Comparison of ENCODE assay signal across 10 cellular contexts in the genomic region with DNA sequence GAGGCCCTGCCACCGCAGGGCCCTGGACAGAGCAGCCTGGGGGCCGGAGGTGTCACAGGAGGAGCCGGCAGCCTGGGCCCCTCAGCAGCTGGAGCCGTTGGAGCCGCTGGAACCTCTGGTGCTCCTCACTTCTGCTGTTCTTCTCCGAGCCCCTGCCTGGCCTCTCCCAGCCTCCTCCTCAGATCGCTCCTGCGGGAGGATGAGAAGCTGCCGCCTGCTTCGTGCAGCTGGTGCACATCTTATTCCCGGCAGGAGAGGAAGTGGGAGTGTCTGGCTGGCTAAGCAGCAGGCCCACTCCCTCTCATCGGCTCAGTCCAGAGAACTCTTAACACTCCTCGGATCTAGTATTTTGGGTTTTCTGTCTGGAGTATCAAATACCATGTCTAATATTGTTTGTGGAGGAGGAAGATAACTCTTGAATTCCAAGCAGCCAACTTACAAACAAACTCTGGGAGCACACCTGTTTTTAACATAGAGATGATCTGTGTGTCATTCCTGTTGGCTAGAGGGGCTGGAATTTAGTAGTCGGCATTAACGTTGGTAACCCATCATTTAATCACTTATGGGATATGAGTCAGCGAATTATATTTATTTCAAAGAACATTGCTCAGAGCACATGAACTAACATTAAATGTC. TPM values are rescaled to one million over a fixed set of nuclear protein-coding genes. Genes with fewer than 3 reads are reported as not detected.
A peak's percentile ranks its signal among the peaks of the same experiment; 100 is the strongest.
DNase-seq lines count a peak whose midpoint lies in the region; ATAC-seq, FAIRE-seq and TF ChIP-seq lines count a peak whose summit lies in the region.
"Had no signal": no experiment of that assay in that cellular context is flagged by ENCODE, and none has a peak within 500 bp of the region (broad histone marks: within the 10 kb centered on the region; RNA-seq: fewer than 3 reads in every experiment).

No MANE protein-coding gene starts in this region.

- 0 out of 2 replicates have a peak overlapping the region, but pooled peaks have one; percentile 1 for H3K4me3 ChIP-seq in HFF-Myc (replicated peaks; ENCODE audit: low read depth, low read length)
- H3K4me3 ChIP-seq in astrocyte (ENCODE audit: insufficient read depth, low read depth, low read length) = no peak overlapping the region
- no peak overlapping the region for H3K4me3 ChIP-seq in HepG2 (replicated peaks in 1 of 3; ENCODE audit: insufficient read depth in 1 of 3, low read depth in 2 of 3, low read length in 3 of 3)
- H3K4me3 ChIP-seq in thyroid gland (replicated peaks in 1 of 3) = no peak overlapping the region
- H3K4me3 ChIP-seq: esophagus squamous epithelium had no signal

- no peaks in the 10 kb centered on the region for H3K9me3 ChIP-seq in astrocyte (ENCODE audit: insufficient read depth, low read depth, low read length)
- H3K9me3 ChIP-seq in HepG2 (ENCODE audit: low read length) = no peaks in the 10 kb centered on the region
- H3K9me3 ChIP-seq in thyroid gland = no peaks in the 10 kb centered on the region
- H3K9me3 ChIP-seq: esophagus squamous epithelium had no signal

- H2AFZ ChIP-seq in astrocyte (ENCODE audit: low read depth, low read length) (no peak overlapping the region), HepG2 (ENCODE audit: low read length) (no peak overlapping the region)

- TF ChIP-seq RAD21 in HepG2 (CRISPR knock-in tag; IDR thresholded peaks at IDR 0.05) = no peak

- in situ Hi-C loops in HepG2 (cut with HindIII; ENCODE audit: extremely low pct_ligation_motif_present, low pct_unique_long_range_greater_than_20kb) = no loop called here

- TF ChIP-seq POLR2A in HepG2 (IDR thresholded peaks at IDR 0.05; ENCODE audit: insufficient read depth in 1 of 2, low read depth in 2 of 2, low read length in 2 of 2) (no peak), thyroid gland (IDR thresholded peaks at IDR 0.05) (no peak)

- H3K27me3 ChIP-seq in astrocyte (ENCODE audit: insufficient read depth, low read length) (no peaks in the 10 kb centered on the region), HepG2 (ENCODE audit: control insufficient read depth in 1 of 2, insufficient read depth in 2 of 2, low read length in 2 of 2) (no peaks in the 10 kb centered on the region), thyroid gland (no peaks in the 10 kb centered on the region)
- H3K27me3 ChIP-seq: esophagus squamous epithelium had no signal

- H3K4me2 ChIP-seq in astrocyte (ENCODE audit: low read length) = peak overlapping the region; percentile 54
- H3K4me2 ChIP-seq in HepG2 (ENCODE audit: low read depth, low read length) = no peak overlapping the region

- TF ChIP-seq CTCF in HFF-Myc (IDR thresholded peaks at IDR 0.05; ENCODE audit: low read depth, low read length, missing control alignments) (no peak), astrocyte (IDR thresholded peaks at IDR 0.05; ENCODE audit: insufficient read depth, low read depth, low read length) (no peak), HepG2 (CRISPR knock-in tag; IDR thresholded peaks at IDR 0.05) (no peak), thyroid gland (IDR thresholded peaks at IDR 0.05) (no peak)

- peak overlapping the region; percentile 28 for H3K4me3 Mint-ChIP-seq in astrocyte (ENCODE audit: unreplicated experiment)
- H3K4me3 Mint-ChIP-seq: naive thymus-derived CD4-positive, alpha-beta T cell had no signal

- H4K20me1 ChIP-seq in astrocyte (ENCODE audit: insufficient read depth, low read length) (peaks cover 4% of the 10 kb centered on the region), HepG2 (ENCODE audit: insufficient read depth, low read length) (peaks cover 62% of the 10 kb centered on the region)

- peak overlapping the region; percentile 41 for H3K27ac ChIP-seq in astrocyte (ENCODE audit: low read depth, low read length)
- H3K27ac ChIP-seq in HepG2 (ENCODE audit: extremely low read length, insufficient read depth, low read length) = no peak overlapping the region
- H3K27ac ChIP-seq in thyroid gland = peak overlapping the region; percentile 74 to 87 (median 76)

- FAIRE-seq in astrocyte (lab: Jason Lieb, UNC) (no peak), HepG2 (lab: Jason Lieb, UNC) (no peak)

- H3K27ac Mint-ChIP-seq in astrocyte (ENCODE audit: unreplicated experiment) = no peak overlapping the region
- H3K27ac Mint-ChIP-seq: naive thymus-derived CD4-positive, alpha-beta T cell had no signal

- H3K9me3 Mint-ChIP-seq in astrocyte (ENCODE audit: unreplicated experiment) = peaks cover 17% of the 10 kb centered on the region

- H3K36me3 Mint-ChIP-seq in astrocyte (ENCODE audit: low read depth, unreplicated experiment) = peaks cover 14% of the 10 kb centered on the region
- H3K36me3 Mint-ChIP-seq: naive thymus-derived CD4-positive, alpha-beta T cell had no signal

- BruUV-seq in HepG2 (replicated peaks; lab: Mats Ljungman, UMichigan) = no TSS peak

- H3K4me1 Mint-ChIP-seq in astrocyte (ENCODE audit: low read depth, unreplicated experiment) = peaks cover 28% of the 10 kb centered on the region
- H3K4me1 Mint-ChIP-seq: naive thymus-derived CD4-positive, alpha-beta T cell had no signal

- intact Hi-C loops in HepG2 (cut with micrococcal nuclease; ENCODE audit: unreplicated experiment) (no loop called here), thyroid gland (cut with DNase I) (no loop called here)

- TF ChIP-seq EP300 in HepG2 (IDR thresholded peaks at IDR 0.05; ENCODE audit: low read depth in 2 of 2, low read length in 2 of 2) (no peak), HepG2 (CRISPR knock-in tag; IDR thresholded peaks at IDR 0.05; ENCODE audit: borderline replicate concordance) (no peak)

- no peaks in the 10 kb centered on the region for H3K27me3 Mint-ChIP-seq in astrocyte (ENCODE audit: low read depth, unreplicated experiment)

- H3K9ac ChIP-seq in astrocyte (ENCODE audit: low read length) (no peak overlapping the region), HepG2 (ENCODE audit: insufficient read depth, low read depth, low read length) (no peak overlapping the region)

- H3K36me3 ChIP-seq in astrocyte (ENCODE audit: insufficient read depth, low read length) = no peaks in the 10 kb centered on the region
- peaks cover 25 to 79% of the 10 kb centered on the region in 2 experiments; a peak in 4 of 5 replicates for H3K36me3 ChIP-seq in HepG2 (replicated peaks in 1 of 2; ENCODE audit: control insufficient read depth in 1 of 2, insufficient read depth in 2 of 2, low read length in 2 of 2)
- H3K36me3 ChIP-seq in thyroid gland = no peaks in the 10 kb centered on the region

- 96% methylated on average over 14 of the region's 16 CpGs for WGBS in HepG2 (ENCODE audit: low lambda C conversion rate)
- WGBS in thyroid gland, 2 donors = 43 to 46% methylated on average over 11 to 16 of the region's 16 CpGs

- H3K4me1 ChIP-seq in astrocyte (ENCODE audit: insufficient read depth, low read length) = peaks cover 43% of the 10 kb centered on the region
- peaks cover 16% of the 10 kb centered on the region; the same call in 1 of the 2 replicates for H3K4me1 ChIP-seq in HepG2 (ENCODE audit: insufficient read depth, low read length)
- H3K4me1 ChIP-seq in thyroid gland = peaks cover 39 to 52% of the 10 kb centered on the region in 2 donors

- CTCF ChIA-PET in HepG2 (lab: Yijun Ruan, JAX; ENCODE audit: low intra/inter-chr PET ratio, low total read pairs) = no interaction called here

- H3K79me2 ChIP-seq in astrocyte (ENCODE audit: insufficient read depth, low read length) (peaks cover 46% of the 10 kb centered on the region), HepG2 (ENCODE audit: insufficient read depth, low read length) (peaks cover 81% of the 10 kb centered on the region)

- DNase-seq in HFF-Myc (ENCODE audit: extremely low read depth, low read depth) (peak; percentile 53), astrocyte (ENCODE audit: low read depth) (peak; percentile 83), HepG2 (ENCODE audit: low spot score) (no peak), thyroid gland (peak; percentile 32 to 35)
- no peak for DNase-seq in NK-92 treated with Interleukin-12 subunit alpha and Interleukin-12 subunit beta, amount 100 ng/mL, for 24 hours (lab: John Stamatoyannopoulos, UW)
- no peak for DNase-seq in stimulated activated CD4-positive, alpha-beta T cell treated with anti-CD3 and anti-CD28 coated beads, Interleukin-1b, Interleukin-23, amount 100 ng/mL, for 48 hours
- DNase-seq: esophagus squamous epithelium; KG1; naive thymus-derived CD4-positive, alpha-beta T cell had no signal

- POLR2A ChIA-PET in HepG2 (lab: Yijun Ruan, JAX) = no interaction called here

- ATAC-seq in HepG2 (no peak; the same call in 2 of the 3 replicates), GM21619 (IDR thresholded peaks at IDR 0.05; ENCODE audit: unreplicated experiment) (no peak)
- ATAC-seq: naive thymus-derived CD4-positive, alpha-beta T cell had no signal

RNA-seq across cellular contexts. Expression of a gene that starts 37.1 kb away (rescaled TPM):
- total RNA-seq in astrocyte (not detected in 2 replicates), HepG2 (2016; rRNA removed; fragmentation: Illumina TruSeq; extraction: Trizol) (not detected in 2 replicates), thyroid gland (not detected)
- not detected in 2 replicates for total RNA-seq in HepG2 (2016; cell fraction: cytosol; rRNA removed; fragmentation: Illumina TruSeq; extraction: Trizol; ENCODE audit: low read depth)
- not detected in 2 replicates for total RNA-seq in HepG2 (2016; cell fraction: insoluble cytoplasmic fraction; rRNA removed; fragmentation: Illumina TruSeq; extraction: Trizol)
- not detected in 2 replicates for total RNA-seq in HepG2 (2016; cell fraction: membrane; rRNA removed; fragmentation: Illumina TruSeq; extraction: Trizol)
- not detected in 2 replicates for total RNA-seq in HepG2 (2016; cell fraction: nucleus; rRNA removed; fragmentation: Illumina TruSeq; extraction: Trizol)
- polyA plus RNA-seq in HepG2 (2011; rRNA removed) = not detected in 2 replicates
- polyA plus RNA-seq in HepG2 (2011; cell fraction: cytosol; rRNA removed) = not detected in 2 replicates
- polyA plus RNA-seq in HepG2 (2011; cell fraction: nucleus; rRNA removed) = not detected in 2 replicates
- polyA plus RNA-seq in HepG2 (2012) = 0.15 TPM in 1 of 2 replicates, not detected in the other
- polyA plus RNA-seq in HepG2 (2016; cell fraction: cytosol; fragmentation: Illumina TruSeq; extraction: Trizol; ENCODE audit: low read depth) = not detected in 2 replicates
- polyA plus RNA-seq in HepG2 (2016; cell fraction: insoluble cytoplasmic fraction; fragmentation: Illumina TruSeq; extraction: Trizol; ENCODE audit: low read depth) = not detected in 2 replicates
- not detected in 2 replicates for polyA plus RNA-seq in HepG2 (2016; cell fraction: membrane; fragmentation: Illumina TruSeq; extraction: Trizol; ENCODE audit: low read depth)
- polyA plus RNA-seq in HepG2 (2016; cell fraction: nucleus; fragmentation: Illumina TruSeq; extraction: Trizol; ENCODE audit: insufficient read depth, low read depth) = not detected in 2 replicates
- not detected in 2 replicates for polyA minus RNA-seq in HepG2 (2011; rRNA and poly(A)+ RNA removed; ENCODE audit: low replicate concordance)
- not detected in 2 replicates for polyA minus RNA-seq in HepG2 (2011; cell fraction: cytosol; rRNA and poly(A)+ RNA removed)
- polyA minus RNA-seq in HepG2 (2011; cell fraction: nucleus; rRNA and poly(A)+ RNA removed) = not detected in 2 replicates
- total RNA-seq: esophagus squamous epithelium; naive thymus-derived CD4-positive, alpha-beta T cell had no signal
- polyA plus RNA-seq: naive thymus-derived CD4-positive, alpha-beta T cell had no signal

Comparison
In these comparisons a context has a peak if more than half of its experiments do, and no peak if none do; other contexts are left out.
1. DNase-seq: peak in HFF-Myc (single experiment), astrocyte (single experiment) and thyroid gland (2 of 2); none in HepG2 (single experiment), NK-92 treated with Interleukin-12 subunit alpha and Interleukin-12 subunit beta, amount 100 ng/mL, for 24 hours (single experiment) and stimulated activated CD4-positive, alpha-beta T cell treated with anti-CD3 and anti-CD28 coated beads, Interleukin-1b, Interleukin-23, amount 100 ng/mL, for 48 hours (single experiment).